In genomic region chr16:57132470-57132869, GRCh38 we compare ENCODE assay signal across 14 cellular contexts. TPM values are rescaled to one million over a fixed set of nuclear protein-coding genes. Genes with fewer than 3 reads are reported as not detected.
A peak's percentile ranks its signal among the peaks of the same experiment; 100 is the strongest.
DNase-seq lines count a peak whose midpoint lies in the region; ATAC-seq and TF ChIP-seq lines count a peak whose summit lies in the region.
"Had no signal": no experiment of that assay in that cellular context is flagged by ENCODE, and none has a peak within 500 bp of the region (broad histone marks: within the 10 kb centered on the region; RNA-seq: fewer than 3 reads in every experiment).

No MANE protein-coding gene starts in this region.

- H3K27me3 Mint-ChIP-seq in activated CD4-positive, alpha-beta T cell treated with anti-CD3 and anti-CD28 coated beads for 36 hours: no peaks in the 10 kb centered on the region

- TF ChIP-seq POLR2A in NB4 (IDR thresholded peaks at IDR 0.05; ENCODE audit: extremely low read depth, insufficient read length) (no peak), prostate gland (IDR thresholded peaks at IDR 0.05) (no peak)

- H3K9me3 ChIP-seq in colonic mucosa (no peaks in the 10 kb centered on the region), prostate gland (no peaks in the 10 kb centered on the region)

- peak overlapping the region; percentile 65 for H3K27ac Mint-ChIP-seq in activated CD4-positive, alpha-beta T cell treated with anti-CD3 and anti-CD28 coated beads for 36 hours
- peak overlapping the region; percentile 86 for H3K27ac Mint-ChIP-seq in stimulated activated effector memory CD8-positive, alpha-beta T cell treated with anti-CD3 and anti-CD28 coated beads, Interleukin-12 subunit alpha, Interleukin-12 subunit beta, amount 100 ng/mL, for 72 hours

- H3K27me3 ChIP-seq in colonic mucosa: no peaks in the 10 kb centered on the region
- H3K27me3 ChIP-seq in prostate gland (replicated peaks; ENCODE audit: insufficient read depth): no peaks in the 10 kb centered on the region

- intact Hi-C loops in activated CD4-positive, alpha-beta T cell treated with anti-CD3 and anti-CD28 coated beads for 36 hours (cut with DNase I, micrococcal nuclease): no loop called here
- intact Hi-C loops in colonic mucosa (cut with DNase I): no loop called here
- intact Hi-C loops in prostate gland (cut with DNase I): no loop called here

- no peak overlapping the region for H3K4me3 Mint-ChIP-seq in activated CD4-positive, alpha-beta T cell treated with anti-CD3 and anti-CD28 coated beads for 36 hours
- peak overlapping the region; percentile 44 for H3K4me3 Mint-ChIP-seq in stimulated activated effector memory CD8-positive, alpha-beta T cell treated with anti-CD3 and anti-CD28 coated beads, Interleukin-12 subunit alpha, Interleukin-12 subunit beta, amount 100 ng/mL, for 72 hours
- H3K4me3 Mint-ChIP-seq: nephron had no signal

- H3K27ac ChIP-seq in colonic mucosa (peak overlapping the region; percentile 83), prostate gland (no peak overlapping the region)

- no peaks in the 10 kb centered on the region for H3K9me3 Mint-ChIP-seq in activated CD4-positive, alpha-beta T cell treated with anti-CD3 and anti-CD28 coated beads for 36 hours (ENCODE audit: low read depth)
- no peaks in the 10 kb centered on the region for H3K9me3 Mint-ChIP-seq in stimulated activated effector memory CD8-positive, alpha-beta T cell treated with anti-CD3 and anti-CD28 coated beads, Interleukin-12 subunit alpha, Interleukin-12 subunit beta, amount 100 ng/mL, for 72 hours
- H3K9me3 Mint-ChIP-seq: IgD-negative memory B cell, nephron had no signal

- CTCF ChIA-PET in activated CD4-positive, alpha-beta T cell treated with anti-CD3 and anti-CD28 coated beads for 36 hours (lab: Charles Lee): no interaction called here

- peak overlapping the region; percentile 59 to 87 for H3K9ac ChIP-seq in colonic mucosa (ENCODE audit: low read depth in 2 of 2, low read length in 2 of 2)

- H3K4me3 ChIP-seq in NB4 (ENCODE audit: low read depth, low read length): no peak overlapping the region
- H3K4me3 ChIP-seq in colonic mucosa: no peak overlapping the region
- H3K4me3 ChIP-seq in prostate gland: no peak overlapping the region

- 92% methylated on average over 1 of the region's 1 CpG for WGBS in prostate gland

- ATAC-seq in activated CD4-positive, alpha-beta T cell treated with anti-CD3 and anti-CD28 coated beads for 36 hours: no peak
- ATAC-seq in stimulated activated effector memory CD8-positive, alpha-beta T cell treated with anti-CD3 and anti-CD28 coated beads, Interleukin-12 subunit alpha, Interleukin-12 subunit beta, amount 100 ng/mL, for 72 hours: no peak
- ATAC-seq: SK-N-SH treated with all-trans-retinoic acid at 6 μM for 48 hours had no signal

- H3K36me3 ChIP-seq in colonic mucosa: no peaks in the 10 kb centered on the region
- H3K36me3 ChIP-seq in prostate gland: no peaks in the 10 kb centered on the region

- H3K4me1 Mint-ChIP-seq in activated CD4-positive, alpha-beta T cell treated with anti-CD3 and anti-CD28 coated beads for 36 hours: peaks cover 68% of the 10 kb centered on the region
- H3K4me1 Mint-ChIP-seq in stimulated activated effector memory CD8-positive, alpha-beta T cell treated with anti-CD3 and anti-CD28 coated beads, Interleukin-12 subunit alpha, Interleukin-12 subunit beta, amount 100 ng/mL, for 72 hours: peaks cover 86% of the 10 kb centered on the region
- H3K4me1 Mint-ChIP-seq: nephron had no signal

- H3K4me1 ChIP-seq in colonic mucosa: peaks cover 39% of the 10 kb centered on the region
- no peaks in the 10 kb centered on the region for H3K4me1 ChIP-seq in prostate gland (replicated peaks)

- TF ChIP-seq CTCF in NB4 (IDR thresholded peaks at IDR 0.05; ENCODE audit: low read depth, low read length) (no peak), colonic mucosa (IDR thresholded peaks at IDR 0.05) (no peak), prostate gland (IDR thresholded peaks at IDR 0.05) (no peak)

- H3K36me3 Mint-ChIP-seq in activated CD4-positive, alpha-beta T cell treated with anti-CD3 and anti-CD28 coated beads for 36 hours (ENCODE audit: low read depth): no peaks in the 10 kb centered on the region
- no peaks in the 10 kb centered on the region for H3K36me3 Mint-ChIP-seq in stimulated activated effector memory CD8-positive, alpha-beta T cell treated with anti-CD3 and anti-CD28 coated beads, Interleukin-12 subunit alpha, Interleukin-12 subunit beta, amount 100 ng/mL, for 72 hours

- no peak for DNase-seq in activated CD4-positive, alpha-beta T cell treated with anti-CD3 and anti-CD28 coated beads for 36 hours
- no peak for DNase-seq in activated CD4-positive, alpha-beta T cell treated with anti-CD3 and anti-CD28 coated beads for 1 hour
- DNase-seq in NB4 (ENCODE audit: low read depth) (peak; percentile 87), colonic mucosa (peak; percentile 92), NCI-H1694 (lab: John Stamatoyannopoulos, UW) (no peak), midbrain (lab: John Stamatoyannopoulos, UW) (no peak), prostate gland (ENCODE audit: low spot score) (no peak)
- no peak for DNase-seq in stimulated activated effector memory CD8-positive, alpha-beta T cell treated with anti-CD3 and anti-CD28 coated beads, Interleukin-12 subunit alpha, Interleukin-12 subunit beta, amount 100 ng/mL, for 72 hours (ENCODE audit: low spot score in 2 of 2)
- DNase-seq: activated CD4-positive, alpha-beta T cell treated with anti-CD3 and anti-CD28 coated beads for 48 hours; foreskin fibroblast; islet precursor cell had no signal

- POLR2A ChIA-PET in activated CD4-positive, alpha-beta T cell treated with anti-CD3 and anti-CD28 coated beads for 36 hours (lab: Charles Lee): no interaction called here

RNA-seq across cellular contexts. Expression of gene CPNE2, which starts 40.1 kb away (rescaled TPM):
- total RNA-seq in activated CD4-positive, alpha-beta T cell treated with anti-CD3 and anti-CD28 coated beads for 36 hours: 1 to 10 TPM; 4.9 to 7.3 TPM
- total RNA-seq in colonic mucosa (10 to 100 TPM; 38.6 to 53.3 TPM), prostate gland (10 to 100 TPM; 22.3 to 23.3 TPM)

RNA-seq across cellular contexts. Expression of gene PSME3IP1, which starts 53.4 kb away (rescaled TPM):
- total RNA-seq in activated CD4-positive, alpha-beta T cell treated with anti-CD3 and anti-CD28 coated beads for 36 hours: 100 to 1,000 TPM; 111 to 156 TPM
- total RNA-seq in colonic mucosa: 100 to 1,000 TPM in 1 of 2 donors, 10 to 100 TPM in 1; 80.9 to 108 TPM
- total RNA-seq in prostate gland: 10 to 100 TPM; 64.1 to 95.8 TPM

RNA-seq across cellular contexts. Expression of gene RSPRY1, which starts 53.7 kb away (rescaled TPM):
- total RNA-seq in activated CD4-positive, alpha-beta T cell treated with anti-CD3 and anti-CD28 coated beads for 36 hours: 10 to 100 TPM; 24.6 to 30.2 TPM
- 10 to 100 TPM; 33.7 to 51.0 TPM for total RNA-seq in colonic mucosa
- total RNA-seq in prostate gland: 10 to 100 TPM; 35.8 to 45.3 TPM

Comparison
In these comparisons a context has a peak if more than half of its experiments do, and no peak if none do; other contexts are left out.
1. DNase-seq: peak in NB4 (single experiment) and colonic mucosa (single experiment); none in activated CD4-positive, alpha-beta T cell treated with anti-CD3 and anti-CD28 coated beads for 36 hours (single experiment), activated CD4-positive, alpha-beta T cell treated with anti-CD3 and anti-CD28 coated beads for 1 hour (single experiment), stimulated activated effector memory CD8-positive, alpha-beta T cell treated with anti-CD3 and anti-CD28 coated beads, Interleukin-12 subunit alpha, Interleukin-12 subunit beta, amount 100 ng/mL, for 72 hours (0 of 2), NCI-H1694 (single experiment), midbrain (single experiment) and prostate gland (single experiment).